23 cellular contexts compared by ENCODE assay signal in the genomic region with DNA sequence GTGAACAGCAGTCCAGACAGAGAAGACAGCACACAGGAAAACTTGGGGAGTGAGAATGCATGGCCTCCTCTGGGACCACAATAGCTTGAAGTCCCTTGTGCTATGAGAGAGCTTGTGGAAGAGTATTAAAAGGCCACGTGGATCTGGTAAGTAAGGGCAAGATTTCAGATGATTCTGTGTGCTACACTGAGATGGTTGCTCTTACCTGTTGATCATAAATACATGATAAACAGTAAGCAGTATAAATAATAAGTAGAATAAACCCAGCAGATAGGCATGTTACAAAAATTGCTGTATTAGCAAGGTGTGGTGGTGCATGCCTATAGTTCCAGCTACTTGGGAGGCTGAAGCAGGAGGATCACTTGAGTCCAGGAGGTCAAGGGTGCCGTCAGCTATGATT.
"Had no signal": no experiment of that assay in that cellular context is flagged by ENCODE, and none has a peak within 500 bp of the region (broad histone marks: within the 10 kb centered on the region; RNA-seq: fewer than 3 reads in every experiment).

No MANE protein-coding gene starts in this region.

- H3K36me3 ChIP-seq: colonic mucosa, esophagus muscularis mucosa, esophagus squamous epithelium, gastrocnemius medialis, gastroesophageal sphincter, heart left ventricle, heart right ventricle had no signal

- DNase-seq: colonic mucosa; cortex of kidney; dermis blood vessel endothelial cell; dorsolateral prefrontal cortex; effector CD4-positive, alpha-beta T cell; effector CD8-positive, alpha-beta T cell; effector memory CD4-positive, alpha-beta T cell; effector memory CD8-positive, alpha-beta T cell; endodermal cell; erythroblast; esophagus squamous epithelium; foreskin fibroblast; foreskin keratinocyte; foreskin melanocyte; gastrocnemius medialis; glutamatergic neuron; head of caudate nucleus; heart left ventricle; heart right ventricle had no signal

- H3K27ac ChIP-seq: colonic mucosa, coronary artery, dorsolateral prefrontal cortex, epithelial cell of prostate, esophagus muscularis mucosa, esophagus squamous epithelium, foreskin keratinocyte, gastrocnemius medialis, gastroesophageal sphincter, heart left ventricle, heart right ventricle had no signal

- H3K4me1 ChIP-seq: colonic mucosa, esophagus squamous epithelium, foreskin keratinocyte, gastrocnemius medialis, gastroesophageal sphincter had no signal

- H3K4me3 ChIP-seq: colonic mucosa, coronary artery, dorsolateral prefrontal cortex, esophagus muscularis mucosa, esophagus squamous epithelium, gastrocnemius medialis, gastroesophageal sphincter, heart left ventricle, heart right ventricle had no signal

- H3K9me3 ChIP-seq: colonic mucosa, esophagus muscularis mucosa, esophagus squamous epithelium, gastrocnemius medialis had no signal
